8 cellular contexts compared by ENCODE assay signal in the genomic region with DNA sequence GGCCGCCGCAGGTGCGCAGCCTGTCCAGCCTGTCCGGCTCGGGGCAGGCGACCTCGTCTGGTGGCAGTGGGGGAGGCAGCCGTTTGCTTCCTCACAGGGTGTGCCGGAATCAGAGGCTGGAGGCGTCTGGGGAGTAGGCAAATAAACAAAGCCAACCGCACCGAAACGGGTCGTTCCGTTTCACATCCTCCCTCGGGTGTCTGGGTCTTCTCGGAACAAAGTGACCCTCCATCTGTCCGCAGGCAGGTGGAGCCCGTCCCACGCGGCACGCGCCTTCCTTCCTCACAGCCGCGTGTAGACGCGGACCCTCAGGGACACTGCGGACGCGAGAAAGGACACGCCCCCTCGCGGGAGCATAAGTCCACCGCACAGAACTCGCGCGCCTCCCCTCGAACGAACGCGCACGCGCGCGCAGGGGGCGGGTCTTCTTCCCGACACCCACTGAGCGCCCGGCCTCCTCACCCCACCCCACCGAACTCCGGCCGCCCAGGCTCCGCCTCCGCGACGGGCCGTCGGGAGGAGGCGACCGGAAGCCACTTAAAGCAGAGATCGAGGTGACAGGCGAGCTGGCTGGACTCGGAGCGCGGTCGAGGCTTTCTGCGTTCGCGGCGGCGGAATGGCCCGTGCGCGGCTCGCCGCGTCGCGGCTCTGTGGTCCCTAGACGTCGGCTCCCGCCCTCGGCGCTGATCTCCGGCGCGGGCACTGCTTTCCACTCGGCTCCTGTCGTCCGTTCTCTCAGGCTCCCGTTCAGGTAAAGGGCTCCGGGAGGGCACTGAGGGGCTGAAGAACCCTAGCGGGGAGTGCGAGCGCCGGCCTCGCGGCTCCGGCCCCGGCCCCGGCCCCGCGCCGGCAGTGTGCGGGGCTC. TPM values are rescaled to one million over a fixed set of nuclear protein-coding genes. Genes with fewer than 3 reads are reported as not detected.
DNase-seq lines count a peak whose midpoint lies in the region; TF ChIP-seq lines count a peak whose summit lies in the region.

A gene with protein sequence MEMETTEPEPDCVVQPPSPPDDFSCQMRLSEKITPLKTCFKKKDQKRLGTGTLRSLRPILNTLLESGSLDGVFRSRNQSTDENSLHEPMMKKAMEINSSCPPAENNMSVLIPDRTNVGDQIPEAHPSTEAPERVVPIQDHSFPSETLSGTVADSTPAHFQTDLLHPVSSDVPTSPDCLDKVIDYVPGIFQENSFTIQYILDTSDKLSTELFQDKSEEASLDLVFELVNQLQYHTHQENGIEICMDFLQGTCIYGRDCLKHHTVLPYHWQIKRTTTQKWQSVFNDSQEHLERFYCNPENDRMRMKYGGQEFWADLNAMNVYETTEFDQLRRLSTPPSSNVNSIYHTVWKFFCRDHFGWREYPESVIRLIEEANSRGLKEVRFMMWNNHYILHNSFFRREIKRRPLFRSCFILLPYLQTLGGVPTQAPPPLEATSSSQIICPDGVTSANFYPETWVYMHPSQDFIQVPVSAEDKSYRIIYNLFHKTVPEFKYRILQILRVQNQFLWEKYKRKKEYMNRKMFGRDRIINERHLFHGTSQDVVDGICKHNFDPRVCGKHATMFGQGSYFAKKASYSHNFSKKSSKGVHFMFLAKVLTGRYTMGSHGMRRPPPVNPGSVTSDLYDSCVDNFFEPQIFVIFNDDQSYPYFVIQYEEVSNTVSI (plus strand): TSS at position 545 of the 865 bp plus-strand sequence. CDS start 3,108 bp downstream, outside the sequence.

- H3K27ac ChIP-seq in MM.1S (ENCODE audit: low read length) = peak within 1 kb of the TSS; percentile 91
- peak within 1 kb of the TSS; percentile 89 for H3K27ac ChIP-seq in stomach smooth muscle (ENCODE audit: low read length)

- H3K4me2 ChIP-seq in MM.1S (ENCODE audit: low read depth, low read length) = peak within 1 kb of the TSS; percentile 73

- H3K9me3 ChIP-seq in MM.1S (replicated peaks; ENCODE audit: insufficient read depth, low read length) (no peaks in the 10 kb centered on the region), stomach smooth muscle (ENCODE audit: control insufficient read depth in 2 of 2, low read length in 2 of 2) (no peaks in the 10 kb centered on the region)

- peaks cover 21% of the 10 kb centered on the region for H4K20me1 ChIP-seq in MM.1S (ENCODE audit: insufficient read depth, low read length)

- peaks cover 19% of the 10 kb centered on the region for H3F3A ChIP-seq in MM.1S (ENCODE audit: insufficient read depth, low read length)

- peaks cover 12% of the 10 kb centered on the region for H3K36me3 Mint-ChIP-seq in neural crest cell (ENCODE audit: low read depth)

- no peaks in the 10 kb centered on the region for H3K27me3 Mint-ChIP-seq in neural crest cell (ENCODE audit: low read depth)

- no peaks in the 10 kb centered on the region for H3K27me3 ChIP-seq in MM.1S (replicated peaks; ENCODE audit: insufficient read depth, low read length)
- no peaks in the 10 kb centered on the region for H3K27me3 ChIP-seq in stomach smooth muscle (ENCODE audit: control insufficient read depth in 1 of 2, insufficient read depth in 2 of 2, low read length in 2 of 2)

- H3K4me1 ChIP-seq in MM.1S (ENCODE audit: low read length) (peaks cover 45% of the 10 kb centered on the region), stomach smooth muscle (ENCODE audit: control insufficient read depth, insufficient read depth, low read length) (peaks cover 5% of the 10 kb centered on the region)

- H3K9ac ChIP-seq in MM.1S (ENCODE audit: low read length) = peak within 1 kb of the TSS; percentile 92
- H3K9ac ChIP-seq in stomach smooth muscle (ENCODE audit: low read length in 2 of 2) = peak within 1 kb of the TSS; percentile 81 to 82

- H3K4me1 Mint-ChIP-seq in neural crest cell = peaks cover 32% of the 10 kb centered on the region

- peak within 1 kb of the TSS; percentile 36 for H2AFZ ChIP-seq in MM.1S (ENCODE audit: low read length)

- no peaks in the 10 kb centered on the region for H3K9me2 ChIP-seq in MM.1S (replicated peaks; ENCODE audit: insufficient read depth, low read length)

- TF ChIP-seq CTCF in MM.1S (IDR thresholded peaks at IDR 0.05; ENCODE audit: low read length) (peak; percentile 96), fibroblast of villous mesenchyme (IDR thresholded peaks at IDR 0.05; ENCODE audit: insufficient read depth, low read depth, low read length) (peak; percentile 64), neural crest cell (conservative IDR thresholded peaks at IDR 0.05) (peak; percentile 76)

- peaks cover 48% of the 10 kb centered on the region for H3K79me2 ChIP-seq in MM.1S (ENCODE audit: low read length)

- H3K4me3 ChIP-seq in MM.1S (ENCODE audit: low read length) = peak within 1 kb of the TSS; percentile 77
- H3K4me3 ChIP-seq in fibroblast of villous mesenchyme (ENCODE audit: low read depth, low read length) = peak within 1 kb of the TSS; percentile 74
- peak within 1 kb of the TSS; percentile 85 for H3K4me3 ChIP-seq in stomach smooth muscle (ENCODE audit: low read length in 2 of 2)

- H3K27ac Mint-ChIP-seq in neural crest cell (ENCODE audit: unreplicated experiment) = peak within 1 kb of the TSS; percentile 99

- no peaks in the 10 kb centered on the region for H3K9me3 Mint-ChIP-seq in neural crest cell

- H3K36me3 ChIP-seq in MM.1S (replicated peaks; ENCODE audit: insufficient read depth, low read length) (peaks cover 12% of the 10 kb centered on the region), stomach smooth muscle (ENCODE audit: control insufficient read depth in 2 of 2, insufficient read depth in 2 of 2, low read length in 2 of 2) (peaks cover 0 to 10% of the 10 kb centered on the region in 2 donors)

- peak within 1 kb of the TSS; percentile 95 for H3K4me3 Mint-ChIP-seq in neural crest cell

- peak; percentile 95 for DNase-seq in GF-D8 (lab: John Stamatoyannopoulos, UW)
- peak; percentile 96 for DNase-seq in HCEC 1CT
- DNase-seq in MM.1S = peak; percentile 100
- peak; percentile 73 for DNase-seq in SIG-M5 (lab: John Stamatoyannopoulos, UW)
- peak; percentile 99 for DNase-seq in activated gamma-delta T cell treated with Interleukin-2 at 50 U/mL for 16 hours
- peak; percentile 98 for DNase-seq in fibroblast of villous mesenchyme (ENCODE audit: low read depth)
- peak; percentile 99 for DNase-seq in neural crest cell (ENCODE audit: low read depth, low spot score)

RNA-seq across cellular contexts. Expression of the gene that starts here (rescaled TPM):
- total RNA-seq in fibroblast of villous mesenchyme (58.9 and 91.1 TPM in 2 replicates), neural crest cell (13.0 and 13.4 TPM in 2 replicates)

Comparison
In these comparisons a context has a peak if more than half of its experiments do, and no peak if none do; other contexts are left out.
1. Peak in every context shown above with its lines: DNase-seq, H3K4me3 ChIP-seq and H3K27ac ChIP-seq.